8 cellular contexts compared by ENCODE assay signal in the genomic region with DNA sequence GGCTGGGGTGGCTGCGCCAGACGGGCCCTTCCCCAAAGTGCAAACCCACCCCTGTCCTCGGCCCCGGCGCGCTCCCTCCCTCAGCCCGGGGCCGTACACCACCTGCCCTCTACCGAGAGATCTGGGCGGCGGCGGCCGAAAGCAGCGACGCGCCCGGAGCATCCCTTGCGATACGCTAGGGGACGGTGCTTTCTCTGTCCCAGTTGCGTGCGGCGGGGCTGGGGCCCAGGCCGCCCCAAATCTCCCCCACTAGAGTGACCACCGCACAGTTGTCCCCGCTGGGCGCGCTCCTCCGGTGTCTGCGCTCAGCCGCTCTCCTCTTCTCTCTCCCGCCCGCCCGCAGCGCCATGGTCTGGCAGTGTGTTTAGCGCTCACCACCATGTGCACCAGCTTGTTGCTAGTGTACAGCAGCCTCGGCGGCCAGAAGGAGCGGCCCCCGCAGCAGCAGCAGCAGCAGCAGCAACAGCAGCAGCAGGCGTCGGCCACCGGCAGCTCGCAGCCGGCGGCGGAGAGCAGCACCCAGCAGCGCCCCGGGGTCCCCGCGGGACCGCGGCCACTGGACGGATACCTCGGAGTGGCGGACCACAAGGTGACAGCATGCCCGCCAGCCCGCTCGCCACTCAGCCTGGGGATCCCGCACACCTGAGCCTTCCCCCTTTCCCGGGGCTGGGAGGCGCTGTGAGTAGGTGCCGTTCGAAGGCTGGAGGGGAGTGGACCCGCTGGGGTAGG. TPM values are rescaled to one million over a fixed set of nuclear protein-coding genes. Genes with fewer than 3 reads are reported as not detected.
DNase-seq lines count a peak whose midpoint lies in the region; ATAC-seq and TF ChIP-seq lines count a peak whose summit lies in the region.

No MANE protein-coding gene starts in this region.

- peak; percentile 62 for DNase-seq in activated CD8-positive, alpha-beta memory T cell treated with anti-CD3 and anti-CD28 coated beads for 24 hours
- no peak for DNase-seq in activated CD8-positive, alpha-beta memory T cell treated with anti-CD3 and anti-CD28 coated beads, Interleukin-2, amount 50 U/mL, for 4 hours
- DNase-seq in HuH-7 (ENCODE audit: low spot score) (peak; percentile 39), foreskin melanocyte (peak; percentile 13), osteoblast (ENCODE audit: insufficient read length, low spot score, missing footprints) (peak; percentile 77), KBM-7 (no peak), HT-29 (ENCODE audit: low spot score) (no peak)
- DNase-seq in activated T-cell treated with anti-CD3 and anti-CD28 coated beads, Interleukin-2, amount 50 U/mL, for 72 hours: peak; percentile 34 to 54

- peak overlapping the region; percentile 79 for H3K4me2 ChIP-seq in osteoblast (ENCODE audit: insufficient read depth, low read length)

- H3K4me1 Mint-ChIP-seq in activated T-cell treated with anti-CD3 and anti-CD28 coated beads, Interleukin-2, amount 50 U/mL, for 72 hours (ENCODE audit: low read depth): no peaks in the 10 kb centered on the region

- peaks cover 56% of the 10 kb centered on the region for H3K27me3 ChIP-seq in osteoblast (ENCODE audit: insufficient read depth, low read length)

- no peaks in the 10 kb centered on the region for H3K36me3 ChIP-seq in osteoblast (ENCODE audit: insufficient read depth, low read length)

- H3K27ac Mint-ChIP-seq in activated T-cell treated with anti-CD3 and anti-CD28 coated beads, Interleukin-2, amount 50 U/mL, for 72 hours: no peak overlapping the region

- TF ChIP-seq CTCF in osteoblast (IDR thresholded peaks at IDR 0.05; ENCODE audit: extremely low read depth, low read depth, low read length): no peak

- peak; percentile 86 to 89 for ATAC-seq in activated T-cell treated with anti-CD3 and anti-CD28 coated beads, Interleukin-2, amount 50 U/mL, for 72 hours (replicated peaks in 1 of 2)

- H2AFZ ChIP-seq in osteoblast (ENCODE audit: low read length): no peak overlapping the region

- no peaks in the 10 kb centered on the region for H3K79me2 ChIP-seq in osteoblast (ENCODE audit: insufficient read depth, low read length)

- peaks cover 2 to 3% of the 10 kb centered on the region in 2 donors for H3K9me3 Mint-ChIP-seq in activated T-cell treated with anti-CD3 and anti-CD28 coated beads, Interleukin-2, amount 50 U/mL, for 72 hours

- H3K4me1 ChIP-seq in osteoblast (ENCODE audit: insufficient read depth, low read length): peaks cover 8% of the 10 kb centered on the region

- H4K20me1 ChIP-seq in osteoblast (ENCODE audit: insufficient read depth, low read length): no peaks in the 10 kb centered on the region

- no peaks in the 10 kb centered on the region for H3K36me3 Mint-ChIP-seq in activated T-cell treated with anti-CD3 and anti-CD28 coated beads, Interleukin-2, amount 50 U/mL, for 72 hours (ENCODE audit: insufficient read depth in 2 of 2)

- peak overlapping the region; percentile 80 to 91 for H3K4me3 Mint-ChIP-seq in activated T-cell treated with anti-CD3 and anti-CD28 coated beads, Interleukin-2, amount 50 U/mL, for 72 hours

- H3K4me3 ChIP-seq in osteoblast (ENCODE audit: insufficient read depth, low read length): peak overlapping the region; percentile 57

- no peaks in the 10 kb centered on the region for H3K9me3 ChIP-seq in osteoblast (ENCODE audit: low read depth, low read length)

- peaks cover 76% of the 10 kb centered on the region for H3K27me3 Mint-ChIP-seq in activated T-cell treated with anti-CD3 and anti-CD28 coated beads, Interleukin-2, amount 50 U/mL, for 72 hours (ENCODE audit: low read depth)

- H3K27ac ChIP-seq in osteoblast (ENCODE audit: low read depth, low read length): no peak overlapping the region

- in situ Hi-C loops in KBM-7 (cut with MboI; ENCODE audit: low pct_unique_long_range_greater_than_20kb, low sequenced_read_pairs): no loop called here

RNA-seq across cellular contexts. Expression of gene ST6GALNAC5, which starts 1.0 kb away (rescaled TPM):
- total RNA-seq in activated T-cell treated with anti-CD3 and anti-CD28 coated beads, Interleukin-2, amount 50 U/mL, for 72 hours: not detected
- 0.88 and 1.1 TPM in 2 replicates for total RNA-seq in osteoblast
- not detected in 2 replicates for total RNA-seq in HT-29 (2014; rRNA removed; shearing (Covaris generic))

Comparison
In these comparisons a context has a peak if more than half of its experiments do, and no peak if none do; other contexts are left out.
1. DNase-seq: peak in activated CD8-positive, alpha-beta memory T cell treated with anti-CD3 and anti-CD28 coated beads for 24 hours (single experiment), HuH-7 (single experiment), activated T-cell treated with anti-CD3 and anti-CD28 coated beads, Interleukin-2, amount 50 U/mL, for 72 hours (2 of 2), foreskin melanocyte (single experiment) and osteoblast (single experiment); none in activated CD8-positive, alpha-beta memory T cell treated with anti-CD3 and anti-CD28 coated beads, Interleukin-2, amount 50 U/mL, for 4 hours (single experiment), KBM-7 (single experiment) and HT-29 (single experiment).